Comparison of ENCODE assay signal across 13 cellular contexts in the genomic region with DNA sequence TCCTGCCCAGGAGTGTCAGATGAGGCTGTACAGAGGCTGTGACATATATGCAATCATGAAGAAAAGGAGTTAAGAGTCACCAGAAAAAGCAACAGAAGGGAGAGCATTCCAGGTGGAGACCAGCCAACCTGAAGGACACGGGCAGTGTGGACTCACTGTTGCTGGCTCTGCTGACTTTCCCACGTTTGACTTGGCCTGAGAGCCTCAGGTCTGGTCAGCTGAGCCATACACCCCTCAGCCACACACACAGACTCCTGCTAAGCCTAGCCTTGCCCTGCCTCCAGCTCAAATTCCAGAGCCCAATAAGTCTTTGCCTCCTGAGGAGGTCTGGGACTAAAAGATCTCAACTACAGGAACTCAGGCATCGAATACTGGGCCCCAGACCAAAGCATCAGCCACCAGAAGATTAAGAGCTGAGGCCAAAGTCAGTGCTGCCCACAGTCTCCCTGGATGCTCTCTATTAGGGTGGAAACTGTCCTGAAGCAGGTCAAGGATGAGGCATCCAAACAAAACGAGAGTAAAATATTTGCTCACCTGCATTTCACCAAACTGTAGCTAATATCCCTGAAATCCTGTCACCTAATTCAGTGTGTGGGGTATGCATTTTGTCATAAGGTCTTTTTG.
"Had no signal": no experiment of that assay in that cellular context is flagged by ENCODE, and none has a peak within 500 bp of the region (broad histone marks: within the 10 kb centered on the region; RNA-seq: fewer than 3 reads in every experiment).

No MANE protein-coding gene starts in this region.

- H3K4me1 ChIP-seq: esophagus squamous epithelium, psoas muscle had no signal

- ATAC-seq: activated T-cell treated with anti-CD3 and anti-CD28 coated beads, Interleukin-2, amount 50 U/mL, for 4 hours; psoas muscle; T-helper 17 cell had no signal

- H3K36me3 ChIP-seq: esophagus squamous epithelium had no signal

- DNase-seq: activated CD4-positive, alpha-beta memory T cell treated with anti-CD3 and anti-CD28 coated beads, Interleukin-2, amount 10 ng/mL, durations not matched to agents 7 days and 5 days; activated CD4-positive, alpha-beta T cell treated with anti-CD3 and anti-CD28 coated beads for 4 hours; activated effector memory CD4-positive, alpha-beta T cell treated with Interleukin-2 at 50 U/mL for 16 hours; activated naive CD4-positive, alpha-beta T cell treated with anti-CD3 and anti-CD28 coated beads, Interleukin-2, amount 50 U/mL, for 16 hours; activated T-cell treated with anti-CD3 and anti-CD28 coated beads, Interleukin-2, amount 50 U/mL, for 4 hours; central memory CD4-positive, alpha-beta T cell; effector CD8-positive, alpha-beta T cell; esophagus squamous epithelium; hypothalamus; psoas muscle; stimulated activated CD4-positive, alpha-beta T cell treated with anti-CD3 and anti-CD28 coated beads, Interleukin-2, amount 100 ng/mL, for 24 hours; T-helper 17 cell had no signal

- H3K27ac ChIP-seq: esophagus squamous epithelium, psoas muscle had no signal

- FAIRE-seq: endothelial cell of umbilical vein had no signal

- H3K4me3 ChIP-seq: esophagus squamous epithelium, psoas muscle had no signal

- H3K27me3 ChIP-seq: esophagus squamous epithelium had no signal

- H3K9me3 ChIP-seq: esophagus squamous epithelium, psoas muscle had no signal
